Comparison of ENCODE assay signal across 1 cellular context in the genomic region with DNA sequence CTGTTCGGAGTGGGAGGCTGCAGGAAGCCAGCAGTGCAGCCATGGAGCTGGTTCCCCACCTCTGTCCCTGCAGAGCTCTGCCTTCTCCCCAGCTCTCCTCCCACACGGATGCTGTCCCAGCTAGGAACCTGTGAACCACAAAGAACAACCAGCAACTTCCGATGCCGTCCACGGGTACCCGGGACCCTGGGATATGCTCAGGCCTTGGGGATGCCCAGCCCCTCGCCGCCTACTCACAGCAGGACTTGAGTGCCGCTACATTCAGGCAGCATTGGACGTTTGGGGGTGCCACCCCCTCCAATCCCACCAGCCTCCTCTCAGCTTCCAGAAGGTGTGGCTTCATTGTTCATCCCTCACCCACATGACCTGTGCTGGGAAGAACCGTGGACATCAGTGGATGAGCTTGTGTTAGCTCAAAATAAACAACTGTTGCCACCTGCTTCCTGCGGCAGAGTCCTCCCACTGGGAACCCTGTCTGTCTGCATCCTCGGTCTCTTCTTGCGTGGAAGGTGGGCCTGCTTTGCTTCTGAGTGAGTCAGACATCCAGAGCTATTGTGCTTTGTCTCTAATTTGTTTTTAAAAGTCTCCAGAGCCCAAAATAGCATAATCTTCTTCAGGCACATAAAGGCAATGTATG.
TF ChIP-seq lines count a peak whose summit lies in the region.

No MANE protein-coding gene starts in this region.

TF ChIP-seq in IMR-90, 13 proteins besides CTCF, POLR2A, EP300 and RAD21 (continued from another document):
- TF ChIP-seq CEBPB (IDR thresholded peaks at IDR 0.05; ENCODE audit: low read depth, low read length) (no peak), RFX5 (IDR thresholded peaks at IDR 0.05; ENCODE audit: low read depth, low read length) (no peak), BHLHE40 (IDR thresholded peaks at IDR 0.05; ENCODE audit: low read depth, low read length) (no peak)
